In the genomic region with DNA sequence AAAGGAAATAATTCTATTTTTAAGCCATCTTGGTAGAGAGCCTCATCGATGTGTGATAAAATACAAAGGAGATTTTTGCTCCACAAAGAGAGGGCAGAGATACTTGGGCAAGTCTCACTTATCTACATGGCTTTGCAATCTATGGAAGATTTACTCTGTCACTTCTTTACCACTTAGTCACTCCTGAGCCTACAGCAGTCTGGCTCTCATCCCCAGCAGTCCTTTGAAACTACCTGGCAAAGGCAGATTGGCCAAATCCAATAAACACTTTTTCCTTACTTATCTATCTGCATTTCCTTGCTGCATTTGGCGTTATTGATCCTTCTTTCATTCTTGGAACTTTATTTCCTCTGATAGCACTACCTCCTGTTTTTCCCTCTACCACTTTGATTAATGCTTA, we compare ENCODE assay signal across 3 cellular contexts.
TF ChIP-seq lines count a peak whose summit lies in the region.

No MANE protein-coding gene starts in this region.

TF ChIP-seq in IMR-90, 13 proteins besides CTCF, POLR2A, EP300 and RAD21:
- TF ChIP-seq CEBPB (IDR thresholded peaks at IDR 0.05; ENCODE audit: low read depth, low read length): no peak
- no peak for TF ChIP-seq CHD1 (IDR thresholded peaks at IDR 0.05; ENCODE audit: low read depth, low read length)
- TF ChIP-seq FOS (IDR thresholded peaks at IDR 0.05; ENCODE audit: low read depth, low read length): no peak
- TF ChIP-seq, protein P1, sequence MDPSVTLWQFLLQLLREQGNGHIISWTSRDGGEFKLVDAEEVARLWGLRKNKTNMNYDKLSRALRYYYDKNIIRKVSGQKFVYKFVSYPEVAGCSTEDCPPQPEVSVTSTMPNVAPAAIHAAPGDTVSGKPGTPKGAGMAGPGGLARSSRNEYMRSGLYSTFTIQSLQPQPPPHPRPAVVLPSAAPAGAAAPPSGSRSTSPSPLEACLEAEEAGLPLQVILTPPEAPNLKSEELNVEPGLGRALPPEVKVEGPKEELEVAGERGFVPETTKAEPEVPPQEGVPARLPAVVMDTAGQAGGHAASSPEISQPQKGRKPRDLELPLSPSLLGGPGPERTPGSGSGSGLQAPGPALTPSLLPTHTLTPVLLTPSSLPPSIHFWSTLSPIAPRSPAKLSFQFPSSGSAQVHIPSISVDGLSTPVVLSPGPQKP (IDR thresholded peaks at IDR 0.05; ENCODE audit: borderline replicate concordance, low read depth, low read length): no peak
- TF ChIP-seq MAFK (IDR thresholded peaks at IDR 0.05; ENCODE audit: low read depth, low read length): no peak
- no peak for TF ChIP-seq RFX5 (IDR thresholded peaks at IDR 0.05; ENCODE audit: low read depth, low read length)
- TF ChIP-seq NFE2L2 (IDR thresholded peaks at IDR 0.05; ENCODE audit: low read depth, low read length): no peak
- no peak for TF ChIP-seq RCOR1 (IDR thresholded peaks at IDR 0.05; ENCODE audit: insufficient replicate concordance, low read length)
- no peak for TF ChIP-seq MAZ (IDR thresholded peaks at IDR 0.05; ENCODE audit: borderline replicate concordance, low read depth, low read length)
- TF ChIP-seq MXI1 (IDR thresholded peaks at IDR 0.05; ENCODE audit: borderline replicate concordance, low read depth, low read length): no peak
- no peak for TF ChIP-seq SMC3 (IDR thresholded peaks at IDR 0.05; ENCODE audit: low read depth, low read length)
- TF ChIP-seq, protein P2, sequence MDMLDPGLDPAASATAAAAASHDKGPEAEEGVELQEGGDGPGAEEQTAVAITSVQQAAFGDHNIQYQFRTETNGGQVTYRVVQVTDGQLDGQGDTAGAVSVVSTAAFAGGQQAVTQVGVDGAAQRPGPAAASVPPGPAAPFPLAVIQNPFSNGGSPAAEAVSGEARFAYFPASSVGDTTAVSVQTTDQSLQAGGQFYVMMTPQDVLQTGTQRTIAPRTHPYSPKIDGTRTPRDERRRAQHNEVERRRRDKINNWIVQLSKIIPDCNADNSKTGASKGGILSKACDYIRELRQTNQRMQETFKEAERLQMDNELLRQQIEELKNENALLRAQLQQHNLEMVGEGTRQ (IDR thresholded peaks at IDR 0.05; ENCODE audit: low read depth, low read length): no peak
- TF ChIP-seq BHLHE40 (IDR thresholded peaks at IDR 0.05; ENCODE audit: low read depth, low read length): no peak
TF ChIP-seq in IMR-90: peak in this region for 0.

TF ChIP-seq in H1, 55 proteins besides CTCF, POLR2A, EP300 and RAD21:
- TF ChIP-seq EGR1 (IDR thresholded peaks at IDR 0.05; ENCODE audit: borderline replicate concordance, low read depth, low read length): no peak
- TF ChIP-seq ZNF274 (IDR thresholded peaks at IDR 0.05; ENCODE audit: borderline replicate concordance, extremely low read depth, low read length): no peak
- TF ChIP-seq FOSL1 (IDR thresholded peaks at IDR 0.05; ENCODE audit: insufficient read depth, low read depth, low read length): no peak
- no peak for TF ChIP-seq RNF2 (IDR thresholded peaks at IDR 0.05; ENCODE audit: borderline replicate concordance, low read depth, low read length, missing control alignments, poor library complexity, severe bottlenecking)
- TF ChIP-seq MAFK (IDR thresholded peaks at IDR 0.05; ENCODE audit: low read depth, low read length): no peak
- no peak for TF ChIP-seq SIX5 (IDR thresholded peaks at IDR 0.05; ENCODE audit: low read depth, low read length)
- no peak for TF ChIP-seq GABPA (IDR thresholded peaks at IDR 0.05; ENCODE audit: borderline replicate concordance, insufficient read depth, low read length)
- TF ChIP-seq, protein P3, sequence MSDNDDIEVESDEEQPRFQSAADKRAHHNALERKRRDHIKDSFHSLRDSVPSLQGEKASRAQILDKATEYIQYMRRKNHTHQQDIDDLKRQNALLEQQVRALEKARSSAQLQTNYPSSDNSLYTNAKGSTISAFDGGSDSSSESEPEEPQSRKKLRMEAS (IDR thresholded peaks at IDR 0.05): no peak
- TF ChIP-seq CBX8 (IDR thresholded peaks at IDR 0.05; ENCODE audit: borderline replicate concordance, low read depth, low read length): no peak
- TF ChIP-seq CHD1 (IDR thresholded peaks at IDR 0.05; ENCODE audit: low read depth, low read length): no peak
- TF ChIP-seq, protein P4, sequence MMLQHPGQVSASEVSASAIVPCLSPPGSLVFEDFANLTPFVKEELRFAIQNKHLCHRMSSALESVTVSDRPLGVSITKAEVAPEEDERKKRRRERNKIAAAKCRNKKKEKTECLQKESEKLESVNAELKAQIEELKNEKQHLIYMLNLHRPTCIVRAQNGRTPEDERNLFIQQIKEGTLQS (IDR thresholded peaks at IDR 0.05; ENCODE audit: insufficient read depth, low read depth, low read length): no peak
- TF ChIP-seq, protein P5, sequence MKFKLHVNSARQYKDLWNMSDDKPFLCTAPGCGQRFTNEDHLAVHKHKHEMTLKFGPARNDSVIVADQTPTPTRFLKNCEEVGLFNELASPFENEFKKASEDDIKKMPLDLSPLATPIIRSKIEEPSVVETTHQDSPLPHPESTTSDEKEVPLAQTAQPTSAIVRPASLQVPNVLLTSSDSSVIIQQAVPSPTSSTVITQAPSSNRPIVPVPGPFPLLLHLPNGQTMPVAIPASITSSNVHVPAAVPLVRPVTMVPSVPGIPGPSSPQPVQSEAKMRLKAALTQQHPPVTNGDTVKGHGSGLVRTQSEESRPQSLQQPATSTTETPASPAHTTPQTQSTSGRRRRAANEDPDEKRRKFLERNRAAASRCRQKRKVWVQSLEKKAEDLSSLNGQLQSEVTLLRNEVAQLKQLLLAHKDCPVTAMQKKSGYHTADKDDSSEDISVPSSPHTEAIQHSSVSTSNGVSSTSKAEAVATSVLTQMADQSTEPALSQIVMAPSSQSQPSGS (IDR thresholded peaks at IDR 0.05; ENCODE audit: low read length): no peak

TF ChIP-seq in SK-N-SH treated with all-trans-retinoic acid at 6 μM for 48 hours, 23 proteins besides CTCF, POLR2A, EP300 and RAD21:
- TF ChIP-seq ZFP3 (CRISPR knock-in tag; IDR thresholded peaks at IDR 0.05): no peak
- TF ChIP-seq OSR1 (CRISPR knock-in tag; IDR thresholded peaks at IDR 0.05): no peak
- no peak for TF ChIP-seq ZNF70 (CRISPR knock-in tag; IDR thresholded peaks at IDR 0.05)
- no peak for TF ChIP-seq GLIS3 (CRISPR knock-in tag; IDR thresholded peaks at IDR 0.05)
- TF ChIP-seq ZFP30 (CRISPR knock-in tag; IDR thresholded peaks at IDR 0.05): no peak
